In genomic region chr5:88729476-88730182, GRCh38 we compare ENCODE assay signal across 8 cellular contexts.
DNase-seq lines count a peak whose midpoint lies in the region; ATAC-seq and TF ChIP-seq lines count a peak whose summit lies in the region.

No MANE protein-coding gene starts in this region.

- in situ Hi-C loops in brain microvascular endothelial cell (cut with HindIII; ENCODE audit: low pct_ligation_motif_present, low sequenced_read_pairs), result no loop called here

- H3K27me3 Mint-ChIP-seq in T-helper 2 cell treated with Interferon-gamma antibody and Interleukin-4, amounts not matched to agents 5 μg/mL and 100 μg/mL, for 36 hours (ENCODE audit: low read depth), result peaks cover 16% of the 10 kb centered on the region

- no peak overlapping the region for H3K27ac Mint-ChIP-seq in T-helper 2 cell treated with Interferon-gamma antibody and Interleukin-4, amounts not matched to agents 5 μg/mL and 100 μg/mL, for 36 hours

- no peaks in the 10 kb centered on the region for H3K4me1 Mint-ChIP-seq in T-helper 2 cell treated with Interferon-gamma antibody and Interleukin-4, amounts not matched to agents 5 μg/mL and 100 μg/mL, for 36 hours (ENCODE audit: low read depth)

- no peaks in the 10 kb centered on the region for H3K27me3 ChIP-seq in brain microvascular endothelial cell (replicated peaks)

- no peaks in the 10 kb centered on the region for H3K36me3 Mint-ChIP-seq in T-helper 2 cell treated with Interferon-gamma antibody and Interleukin-4, amounts not matched to agents 5 μg/mL and 100 μg/mL, for 36 hours (ENCODE audit: low read depth)

- peak; percentile 47 for TF ChIP-seq CTCF in GM12865 (IDR thresholded peaks at IDR 0.05; ENCODE audit: insufficient read depth, low read depth, low read length, missing control alignments)
- peak; percentile 63 for TF ChIP-seq CTCF in brain microvascular endothelial cell (IDR thresholded peaks at IDR 0.05; ENCODE audit: low read depth, low read length, missing control alignments)

- peak; percentile 89 for DNase-seq in GM12865 (ENCODE audit: low read depth)
- peak; percentile 31 to 42 for DNase-seq in NCI-H1930 (lab: John Stamatoyannopoulos, UW)
- DNase-seq in T-helper 2 cell treated with Interferon-gamma antibody and Interleukin-4, amounts not matched to agents 5 μg/mL and 100 μg/mL, for 36 hours (ENCODE audit: low spot score), result peak; percentile 26
- peak; percentile 85 for DNase-seq in brain microvascular endothelial cell
- DNase-seq in inferior parietal cortex (ENCODE audit: extremely low spot score), result peak; percentile 95
- peak; percentile 19 to 44 for DNase-seq in stimulated activated CD4-positive, alpha-beta T cell treated with anti-CD3 and anti-CD28 coated beads, Interleukin-1b, Interleukin-23, amount 100 ng/mL, for 4 hours (ENCODE audit: low read depth in 2 of 2)

- H3K4me3 ChIP-seq in GM12865 (ENCODE audit: low read depth, low read length) (no peak overlapping the region), brain microvascular endothelial cell (ENCODE audit: low read depth, low read length) (no peak overlapping the region)

- no peak overlapping the region for H3K4me3 Mint-ChIP-seq in T-helper 2 cell treated with Interferon-gamma antibody and Interleukin-4, amounts not matched to agents 5 μg/mL and 100 μg/mL, for 36 hours

- ATAC-seq in HG02884 (IDR thresholded peaks at IDR 0.05; ENCODE audit: unreplicated experiment), result peak; percentile 34
- no peak for ATAC-seq in HG02588 (IDR thresholded peaks at IDR 0.05; ENCODE audit: unreplicated experiment)

- H3K36me3 ChIP-seq in brain microvascular endothelial cell (replicated peaks), result no peaks in the 10 kb centered on the region

- no peak overlapping the region for H3K27ac ChIP-seq in brain microvascular endothelial cell

- H3K9me3 Mint-ChIP-seq in T-helper 2 cell treated with Interferon-gamma antibody and Interleukin-4, amounts not matched to agents 5 μg/mL and 100 μg/mL, for 36 hours, result no peaks in the 10 kb centered on the region

Comparison
In these comparisons a context has a peak if more than half of its experiments do, and no peak if none do; other contexts are left out.
1. DNase-seq: peak in every context shown above with its lines; median percentile 95 in inferior parietal cortex; 89 in GM12865; 85 in brain microvascular endothelial cell; 36 in NCI-H1930; 32 in stimulated activated CD4-positive, alpha-beta T cell treated with anti-CD3 and anti-CD28 coated beads, Interleukin-1b, Interleukin-23, amount 100 ng/mL, for 4 hours; 26 in T-helper 2 cell treated with Interferon-gamma antibody and Interleukin-4, amounts not matched to agents 5 μg/mL and 100 μg/mL, for 36 hours.